In genomic region chr21:33396436-33396835, GRCh38 we compare ENCODE assay signal across 10 cellular contexts.
"Had no signal": no experiment of that assay in that cellular context is flagged by ENCODE, and none has a peak within 500 bp of the region (broad histone marks: within the 10 kb centered on the region; RNA-seq: fewer than 3 reads in every experiment).

No MANE protein-coding gene starts in this region.

- H3K27ac Mint-ChIP-seq: stimulated activated naive B cell treated with anti-CD40 and anti-IgM and Interleukin-4, amounts not matched to agents 10 μg/mL and 1 μg/mL and 100 μg/mL, for 72 hours had no signal

- H3K36me3 Mint-ChIP-seq: naive B cell had no signal

- H3K4me3 ChIP-seq: hepatocyte had no signal

- DNase-seq: activated CD4-positive, alpha-beta T cell treated with anti-CD3 and anti-CD28 coated beads, Interleukin-2, amount 50 U/mL, for 1 hour; activated CD4-positive, CD25-positive, alpha-beta regulatory T cell; activated naive CD4-positive, alpha-beta T cell treated with anti-CD3 and anti-CD28 coated beads, Interleukin-2, amount 50 U/mL, for 16 hours; activated T-cell treated with anti-CD3 and anti-CD28 coated beads, Interleukin-2, amount 50 U/mL, for 1 hour; foreskin melanocyte; naive B cell; posterior cingulate gyrus; stimulated activated CD4-positive, alpha-beta T cell treated with anti-CD3 and anti-CD28 coated beads, Interleukin-1b, Interleukin-23, amount 100 ng/mL, for 48 hours; stimulated activated naive B cell treated with anti-CD40 and anti-IgM and Interleukin-4, amounts not matched to agents 10 μg/mL and 1 μg/mL and 100 μg/mL, for 72 hours had no signal

- H3K27me3 Mint-ChIP-seq: naive B cell; stimulated activated naive B cell treated with anti-CD40 and anti-IgM and Interleukin-4, amounts not matched to agents 10 μg/mL and 1 μg/mL and 100 μg/mL, for 72 hours had no signal

- H3K27me3 ChIP-seq: hepatocyte had no signal

- H3K27ac ChIP-seq: hepatocyte had no signal

- H3K4me3 Mint-ChIP-seq: stimulated activated naive B cell treated with anti-CD40 and anti-IgM and Interleukin-4, amounts not matched to agents 10 μg/mL and 1 μg/mL and 100 μg/mL, for 72 hours had no signal

- ATAC-seq: stimulated activated naive B cell treated with anti-CD40 and anti-IgM and Interleukin-4, amounts not matched to agents 10 μg/mL and 1 μg/mL and 100 μg/mL, for 72 hours had no signal

- H3K9me3 Mint-ChIP-seq: naive B cell had no signal
